In genomic region chr19:51096473-51097165, GRCh38 we compare ENCODE assay signal across 12 cellular contexts. TPM values are rescaled to one million over a fixed set of nuclear protein-coding genes. Genes with fewer than 3 reads are reported as not detected.
A peak's percentile ranks its signal among the peaks of the same experiment; 100 is the strongest.
DNase-seq lines count a peak whose midpoint lies in the region; ATAC-seq, FAIRE-seq and TF ChIP-seq lines count a peak whose summit lies in the region.
"Had no signal": no experiment of that assay in that cellular context is flagged by ENCODE, and none has a peak within 500 bp of the region (broad histone marks: within the 10 kb centered on the region; RNA-seq: fewer than 3 reads in every experiment).

No MANE protein-coding gene starts in this region.

- no peak overlapping the region for H2AFZ ChIP-seq in SK-N-SH (ENCODE audit: low read depth)
- no peak overlapping the region for H2AFZ ChIP-seq in MM.1S (ENCODE audit: low read length)

- peaks cover 14 to 26% of the 10 kb centered on the region in 2 donors for H3K36me3 Mint-ChIP-seq in CD4-positive, alpha-beta memory T cell
- H3K36me3 Mint-ChIP-seq: WTC11 had no signal

- H3K79me2 ChIP-seq in SK-N-SH (ENCODE audit: insufficient read depth) = peaks cover 7% of the 10 kb centered on the region; the same call in 1 of the 2 replicates
- peaks cover 2% of the 10 kb centered on the region; the same call in 1 of the 2 replicates for H3K79me2 ChIP-seq in MM.1S (ENCODE audit: low read length)

- no peak overlapping the region for H3K9ac ChIP-seq in SK-N-SH
- no peak overlapping the region for H3K9ac ChIP-seq in MM.1S (ENCODE audit: low read length)

- no peak overlapping the region for H3K27ac ChIP-seq in CD4-positive, alpha-beta memory T cell (ENCODE audit: low read depth, low read length)
- no peak overlapping the region for H3K27ac ChIP-seq in SK-N-SH (ENCODE audit: low read depth in 2 of 2, low read length in 1 of 2)
- no peak overlapping the region for H3K27ac ChIP-seq in MM.1S (ENCODE audit: low read length)

- TF ChIP-seq POLR2A in GM12891 (IDR thresholded peaks at IDR 0.05; ENCODE audit: low read depth, low read length) = no peak

- FAIRE-seq in GM12891 (lab: Jason Lieb, UNC) = peak; percentile 28

- H3K9me2 ChIP-seq in SK-N-SH = no peaks in the 10 kb centered on the region
- no peaks in the 10 kb centered on the region for H3K9me2 ChIP-seq in MM.1S (replicated peaks; ENCODE audit: insufficient read depth, low read length)

- H3K27me3 ChIP-seq in CD4-positive, alpha-beta memory T cell (ENCODE audit: insufficient read depth, low read length) = no peaks in the 10 kb centered on the region
- H3K27me3 ChIP-seq in SK-N-SH (ENCODE audit: insufficient read depth) = no peaks in the 10 kb centered on the region
- no peaks in the 10 kb centered on the region for H3K27me3 ChIP-seq in HAP-1 (ENCODE audit: low read depth)
- no peaks in the 10 kb centered on the region for H3K27me3 ChIP-seq in MM.1S (replicated peaks; ENCODE audit: insufficient read depth, low read length)

- H3K9me3 ChIP-seq in CD4-positive, alpha-beta memory T cell (ENCODE audit: control insufficient read depth in 1 of 2, low read length in 2 of 2) = no peaks in the 10 kb centered on the region
- no peaks in the 10 kb centered on the region for H3K9me3 ChIP-seq in SK-N-SH
- H3K9me3 ChIP-seq in HAP-1 = no peaks in the 10 kb centered on the region
- no peaks in the 10 kb centered on the region for H3K9me3 ChIP-seq in MM.1S (replicated peaks; ENCODE audit: insufficient read depth, low read length)

- H3K9me3 Mint-ChIP-seq in CD4-positive, alpha-beta memory T cell = no peaks in the 10 kb centered on the region
- H3K9me3 Mint-ChIP-seq: WTC11 had no signal

- H3K4me2 ChIP-seq in SK-N-SH (no peak overlapping the region), MM.1S (ENCODE audit: low read depth, low read length) (no peak overlapping the region)

- H4K20me1 ChIP-seq in SK-N-SH (ENCODE audit: insufficient read depth) (peaks cover 17% of the 10 kb centered on the region; the same call in 1 of the 2 replicates), MM.1S (ENCODE audit: insufficient read depth, low read length) (no peaks in the 10 kb centered on the region)

- whole genome bisulfite sequencing in SK-N-SH (ENCODE audit: low lambda C conversion rate) = 90% methylated on average over 6 of the region's 6 CpGs

- H3F3A ChIP-seq in SK-N-SH (replicated peaks; ENCODE audit: insufficient read depth) (no peaks in the 10 kb centered on the region), MM.1S (ENCODE audit: insufficient read depth, low read length) (no peaks in the 10 kb centered on the region)

- intact Hi-C loops in CD4-positive, alpha-beta memory T cell (cut with micrococcal nuclease) = loop anchor here (2.0 to 10.0 kb wide), 3 partner anchors 36 to 172 kb away; no protein-coding TSS in a partner anchor

- H3K36me3 ChIP-seq in CD4-positive, alpha-beta memory T cell (ENCODE audit: insufficient read depth, low read length) = peaks cover 15% of the 10 kb centered on the region
- H3K36me3 ChIP-seq in SK-N-SH (replicated peaks in 1 of 2; ENCODE audit: control insufficient read depth in 1 of 2, insufficient read depth in 2 of 2, low read length in 1 of 2) = peaks cover 5 to 18% of the 10 kb centered on the region in 2 experiments
- peaks cover 1% of the 10 kb centered on the region; the same call in 1 of the 2 replicates for H3K36me3 ChIP-seq in HAP-1 (replicated peaks)
- no peaks in the 10 kb centered on the region for H3K36me3 ChIP-seq in MM.1S (replicated peaks; ENCODE audit: insufficient read depth, low read length)

- H3K27ac Mint-ChIP-seq in CD4-positive, alpha-beta memory T cell = peak overlapping the region in 6 of 7 donors; percentile 35 to 77 (median 47)
- H3K27ac Mint-ChIP-seq: WTC11 had no signal

- in situ Hi-C loops in HAP-1 (cut with MboI; ENCODE audit: low sequenced_read_pairs) = loop anchor here (10.0 kb wide), 1 partner anchor 172 kb away; no protein-coding TSS in a partner anchor

- H3K4me1 ChIP-seq in CD4-positive, alpha-beta memory T cell (ENCODE audit: insufficient read depth, low read length) = peaks cover 10% of the 10 kb centered on the region
- H3K4me1 ChIP-seq in SK-N-SH (ENCODE audit: control insufficient read depth in 1 of 2, insufficient read depth in 2 of 2, low read depth in 1 of 2, low read length in 1 of 2) (no peaks in the 10 kb centered on the region; a peak in 1 of 4 replicates), HAP-1 (no peaks in the 10 kb centered on the region), MM.1S (ENCODE audit: low read length) (no peaks in the 10 kb centered on the region)

- peaks cover 19 to 34% (median 25%) of the 10 kb centered on the region in 4 donors for H3K4me1 Mint-ChIP-seq in CD4-positive, alpha-beta memory T cell

- no peak for TF ChIP-seq RAD21 in SK-N-SH (IDR thresholded peaks at IDR 0.05; ENCODE audit: low read length)

- CTCF ChIA-PET in CD4-positive, alpha-beta memory T cell (lab: Charles Lee; ENCODE audit: partially characterized antibody) = interaction anchor here (0.7 to 1.7 kb wide), 11 partner anchors 8 to 78 kb away, joined by 3 to 8 read pairs (median 5); no protein-coding TSS in a partner anchor
- CTCF ChIA-PET in SK-N-SH (lab: Yijun Ruan, JAX) = interaction anchor here (0.9 to 4.2 kb wide), 11 partner anchors 8 to 166 kb away, joined by 3 to 30 read pairs (median 3); partner anchors contain the start of genes CTU1 and KLK10

- H3K4me3 Mint-ChIP-seq in CD4-positive, alpha-beta memory T cell = peak overlapping the region in 1 of 8 donors; percentile 3
- H3K4me3 Mint-ChIP-seq: WTC11 had no signal

- DNase-seq in CD4-positive, alpha-beta memory T cell = no peak
- DNase-seq in GM12891 (ENCODE audit: insufficient read length, low spot score) (no peak), SK-N-SH (no peak), foreskin fibroblast (no peak), HAP-1 (ENCODE audit: low spot score in 2 of 2) (no peak), AG08395 (ENCODE audit: low spot score) (no peak), MM.1S (no peak)
- DNase-seq: NCI-H2081 treated with DMSO at 0.1 percent for 48 hours had no signal

- POLR2A ChIA-PET in CD4-positive, alpha-beta memory T cell (lab: Charles Lee; ENCODE audit: partially characterized antibody) = no interaction called here
- POLR2A ChIA-PET in SK-N-SH (lab: Yijun Ruan, JAX) = no interaction called here

- TF ChIP-seq CTCF in SK-N-SH (IDR thresholded peaks at IDR 0.05) = peak; percentile 31; the same call in 1 of the 2 replicates
- TF ChIP-seq CTCF in foreskin fibroblast (IDR thresholded peaks at IDR 0.05; ENCODE audit: low read depth, low read length) = peak; percentile 11
- TF ChIP-seq CTCF in MM.1S (IDR thresholded peaks at IDR 0.05; ENCODE audit: low read length) = no peak

- H3K4me3 ChIP-seq in CD4-positive, alpha-beta memory T cell (ENCODE audit: low read length in 2 of 2) = no peak overlapping the region
- H3K4me3 ChIP-seq in SK-N-SH (ENCODE audit: low read depth in 2 of 2, low read length in 1 of 2) (no peak overlapping the region), foreskin fibroblast (ENCODE audit: low read depth in 1 of 2, low read length in 2 of 2) (no peak overlapping the region), HAP-1 (no peak overlapping the region), MM.1S (ENCODE audit: low read length) (no peak overlapping the region)

- ATAC-seq in GM18873 (IDR thresholded peaks at IDR 0.05; ENCODE audit: low FRiP score, unreplicated experiment) = no peak

- no peaks in the 10 kb centered on the region for H3K27me3 Mint-ChIP-seq in CD4-positive, alpha-beta memory T cell

- no peak for TF ChIP-seq EP300 in SK-N-SH (IDR thresholded peaks at IDR 0.05; ENCODE audit: borderline replicate concordance in 1 of 2, low read depth in 1 of 2, low read length in 1 of 2)

TF ChIP-seq in GM12891, 5 proteins besides CTCF, POLR2A, EP300 and RAD21 (continues in another document):
- TF ChIP-seq POU2F2 (IDR thresholded peaks at IDR 0.05; ENCODE audit: low read depth, low read length) = no peak
- no peak for TF ChIP-seq SPI1 (IDR thresholded peaks at IDR 0.05; ENCODE audit: low read depth, low read length)
- no peak; the same call in 1 of the 2 replicates for TF ChIP-seq POLR2AphosphoS5 (IDR thresholded peaks at IDR 0.05; ENCODE audit: low read depth, low read length)
- no peak for TF ChIP-seq TAF1 (IDR thresholded peaks at IDR 0.05; ENCODE audit: low read depth, low read length)

TF ChIP-seq in SK-N-SH, 30 proteins besides CTCF, POLR2A, EP300 and RAD21 (continues in another document):
- no peak for TF ChIP-seq FOSL2 (IDR thresholded peaks at IDR 0.05; ENCODE audit: borderline replicate concordance, low read depth)

RNA-seq across cellular contexts. Expression of gene CTU1, which starts 11.6 kb away (rescaled TPM):
- 10 to 100 TPM; 11.4 TPM for total RNA-seq in CD4-positive, alpha-beta memory T cell
- 1 to 10 TPM; 1.4 to 9.2 TPM for polyA plus RNA-seq in CD4-positive, alpha-beta memory T cell
- 1.7 TPM for polyA plus RNA-seq in GM12891 (2012; ENCODE audit: low read depth, missing spikeins)
- 7.2 and 8.8 TPM in 2 replicates for polyA plus RNA-seq in SK-N-SH (2012; rRNA removed)
- polyA plus RNA-seq in SK-N-SH (2012; cell fraction: cytosol; rRNA removed) = 3.3 and 5.7 TPM in 2 replicates
- 17.0 and 23.2 TPM in 2 replicates for polyA plus RNA-seq in SK-N-SH (2012; cell fraction: nucleus; rRNA removed)

RNA-seq across cellular contexts. Expression of gene KLK14, which starts 13.9 kb away (rescaled TPM):
- 1 to 10 TPM in 1 of 2 experiments, not detected in 1; 1.1 TPM for total RNA-seq in CD4-positive, alpha-beta memory T cell
- not detected for polyA plus RNA-seq in CD4-positive, alpha-beta memory T cell
- 0.10 TPM for polyA plus RNA-seq in GM12891 (2012; ENCODE audit: low read depth, missing spikeins)
- polyA plus RNA-seq in SK-N-SH (2012; rRNA removed) = 0.19 and 0.26 TPM in 2 replicates
- 0.04 TPM in 1 of 2 replicates, not detected in the other for polyA plus RNA-seq in SK-N-SH (2012; cell fraction: cytosol; rRNA removed)
- 1.5 and 1.8 TPM in 2 replicates for polyA plus RNA-seq in SK-N-SH (2012; cell fraction: nucleus; rRNA removed)
- total RNA-seq: skeletal muscle tissue, temporal lobe had no signal

RNA-seq across cellular contexts. Expression of gene SIGLEC9, which starts 28.1 kb away (rescaled TPM):
- total RNA-seq in CD4-positive, alpha-beta memory T cell = 1 to 10 TPM; 3.4 to 3.9 TPM
- 1 to 10 TPM; 2.4 to 2.6 TPM for polyA plus RNA-seq in CD4-positive, alpha-beta memory T cell
- not detected for polyA plus RNA-seq in GM12891 (2012; ENCODE audit: low read depth, missing spikeins)
- not detected in 2 replicates for polyA plus RNA-seq in SK-N-SH (2012; rRNA removed)
- 0.01 TPM in 2 replicates for polyA plus RNA-seq in SK-N-SH (2012; cell fraction: cytosol; rRNA removed)
- polyA plus RNA-seq in SK-N-SH (2012; cell fraction: nucleus; rRNA removed) = not detected in 2 replicates
- total RNA-seq: WTC11 had no signal

RNA-seq across cellular contexts. Expression of gene KLK13, which starts 31.7 kb away (rescaled TPM):
- total RNA-seq in CD4-positive, alpha-beta memory T cell = not detected
- polyA plus RNA-seq in CD4-positive, alpha-beta memory T cell = not detected
- not detected for polyA plus RNA-seq in GM12891 (2012; ENCODE audit: low read depth, missing spikeins)
- polyA plus RNA-seq in SK-N-SH (2012; rRNA removed) = not detected in 2 replicates
- polyA plus RNA-seq in SK-N-SH (2012; cell fraction: cytosol; rRNA removed) = not detected in 2 replicates
- polyA plus RNA-seq in SK-N-SH (2012; cell fraction: nucleus; rRNA removed) = not detected in 2 replicates
- total RNA-seq: skeletal muscle tissue, temporal lobe had no signal

RNA-seq across cellular contexts. Expression of gene SIGLEC7, which starts 45.5 kb away (rescaled TPM):
- total RNA-seq in CD4-positive, alpha-beta memory T cell = under 1 TPM; 0.25 to 0.52 TPM
- under 1 TPM in 1 of 2 donors, not detected in 1; 0.57 TPM for polyA plus RNA-seq in CD4-positive, alpha-beta memory T cell
- polyA plus RNA-seq in GM12891 (2012; ENCODE audit: low read depth, missing spikeins) = not detected
- polyA plus RNA-seq in SK-N-SH (2012; rRNA removed) = not detected in 2 replicates
- polyA plus RNA-seq in SK-N-SH (2012; cell fraction: cytosol; rRNA removed) = not detected in 2 replicates
- not detected in 2 replicates for polyA plus RNA-seq in SK-N-SH (2012; cell fraction: nucleus; rRNA removed)
- total RNA-seq: WTC11 had no signal
